Comparison of ENCODE assay signal across 23 cellular contexts in genomic region chr16:77496934-77497333, GRCh38.
DNase-seq lines count a peak whose midpoint lies in the region; ATAC-seq and TF ChIP-seq lines count a peak whose summit lies in the region.
"Had no signal": no experiment of that assay in that cellular context is flagged by ENCODE, and none has a peak within 500 bp of the region (broad histone marks: within the 10 kb centered on the region; RNA-seq: fewer than 3 reads in every experiment).

No MANE protein-coding gene starts in this region.

- H2AFZ ChIP-seq in PC-9: no peak overlapping the region

- CTCF ChIA-PET in PC-9 (lab: Charles Lee): no interaction called here
- CTCF ChIA-PET in activated CD8-positive, alpha-beta T cell treated with anti-CD3 and anti-CD28 coated beads, Interleukin-2, amount 10 ng/mL, durations not matched to agents 7 days and 5 days (lab: Charles Lee): no interaction called here

- H3K9me2 ChIP-seq in PC-9 (ENCODE audit: insufficient read depth): no peaks in the 10 kb centered on the region
- H3K9me2 ChIP-seq: SK-N-SH had no signal

- BruUV-seq in PC-9 (replicated peaks; lab: Mats Ljungman, UMichigan): no TSS peak

- no peaks in the 10 kb centered on the region for H4K20me1 ChIP-seq in PC-9 (ENCODE audit: insufficient read depth)
- H4K20me1 ChIP-seq: BLaER1 treated with 17β-estradiol and CSF1 and Interleukin-3, amounts not matched to agents 10 nM and 100 nM had no signal

- peaks cover 7% of the 10 kb centered on the region for H3K4me1 Mint-ChIP-seq in progenitor cell of endocrine pancreas (ENCODE audit: low read depth)
- no peaks in the 10 kb centered on the region for H3K4me1 Mint-ChIP-seq in activated CD8-positive, alpha-beta T cell treated with anti-CD3 and anti-CD28 coated beads, Interleukin-2, amount 10 ng/mL, durations not matched to agents 7 days and 5 days (ENCODE audit: low read depth)

- no peaks in the 10 kb centered on the region for H3F3A ChIP-seq in PC-9 (ENCODE audit: insufficient read depth, low read depth)

- DNase-seq in M059J (ENCODE audit: low read depth) (peak; percentile 49), choroid plexus epithelial cell (ENCODE audit: low read depth) (peak; percentile 37), kidney tubule cell (ENCODE audit: low spot score) (peak; percentile 48), progenitor cell of endocrine pancreas (ENCODE audit: low spot score, unreplicated experiment) (no peak), PC-9 (no peak), UCSD-AML1 (lab: John Stamatoyannopoulos, UW; ENCODE audit: unreplicated experiment) (no peak)
- no peak for DNase-seq in activated CD8-positive, alpha-beta T cell treated with anti-CD3 and anti-CD28 coated beads, Interleukin-2, amount 10 ng/mL, durations not matched to agents 7 days and 5 days
- DNase-seq: CD8-positive, alpha-beta T cell; GDM1; Karpas-422; MG63; NCI-H1048; NCI-H1417 treated with DMSO at 0.1 percent for 48 hours; NCI-H187 treated with DMSO at 0.1 percent for 48 hours; NCI-H2107; NCI-H446 treated with DMSO at 0.1 percent for 48 hours; NCI-H526 treated with DMSO at 0.1 percent for 48 hours; PC-3; SHP77 treated with DMSO at 0.1 percent for 48 hours; SK-N-SH had no signal

- no peaks in the 10 kb centered on the region for H3K79me2 ChIP-seq in PC-9 (ENCODE audit: low read depth)

- no peak overlapping the region for H3K27ac Mint-ChIP-seq in progenitor cell of endocrine pancreas
- H3K27ac Mint-ChIP-seq in activated CD8-positive, alpha-beta T cell treated with anti-CD3 and anti-CD28 coated beads, Interleukin-2, amount 10 ng/mL, durations not matched to agents 7 days and 5 days: no peak overlapping the region
- H3K27ac Mint-ChIP-seq: CD8-positive, alpha-beta T cell had no signal

- TF ChIP-seq CTCF in choroid plexus epithelial cell (conservative IDR thresholded peaks at IDR 0.05; ENCODE audit: low read depth, low read length) (no peak), progenitor cell of endocrine pancreas (IDR thresholded peaks at IDR 0.05; ENCODE audit: unreplicated experiment) (no peak), PC-9 (conservative IDR thresholded peaks at IDR 0.05) (no peak)

- H3K4me1 ChIP-seq in PC-9 (replicated peaks; ENCODE audit: insufficient read depth): no peaks in the 10 kb centered on the region
- H3K4me1 ChIP-seq: BLaER1 treated with 17β-estradiol and CSF1 and Interleukin-3, amounts not matched to agents 10 nM and 100 nM had no signal

- intact Hi-C loops in PC-9 (cut with micrococcal nuclease; ENCODE audit: unreplicated experiment): no loop called here

- ATAC-seq in activated CD8-positive, alpha-beta T cell treated with anti-CD3 and anti-CD28 coated beads, Interleukin-2, amount 10 ng/mL, durations not matched to agents 7 days and 5 days: no peak
- ATAC-seq: CD8-positive, alpha-beta T cell; HCT116; PC-3 had no signal

- H3K9me3 Mint-ChIP-seq in progenitor cell of endocrine pancreas (ENCODE audit: low read depth): no peaks in the 10 kb centered on the region
- no peaks in the 10 kb centered on the region for H3K9me3 Mint-ChIP-seq in activated CD8-positive, alpha-beta T cell treated with anti-CD3 and anti-CD28 coated beads, Interleukin-2, amount 10 ng/mL, durations not matched to agents 7 days and 5 days (ENCODE audit: insufficient read depth)
- H3K9me3 Mint-ChIP-seq: CD8-positive, alpha-beta T cell had no signal

- H3K27me3 Mint-ChIP-seq in progenitor cell of endocrine pancreas: peaks cover 9% of the 10 kb centered on the region
- no peaks in the 10 kb centered on the region for H3K27me3 Mint-ChIP-seq in activated CD8-positive, alpha-beta T cell treated with anti-CD3 and anti-CD28 coated beads, Interleukin-2, amount 10 ng/mL, durations not matched to agents 7 days and 5 days (ENCODE audit: low read depth)

- no peak overlapping the region for H3K4me3 ChIP-seq in choroid plexus epithelial cell (ENCODE audit: low read depth, low read length)
- no peak overlapping the region for H3K4me3 ChIP-seq in PC-9
- H3K4me3 ChIP-seq: BLaER1 treated with 17β-estradiol and CSF1 and Interleukin-3, amounts not matched to agents 10 nM and 100 nM; MG63 had no signal

- no peaks in the 10 kb centered on the region for H3K36me3 Mint-ChIP-seq in progenitor cell of endocrine pancreas (ENCODE audit: insufficient read depth)
- H3K36me3 Mint-ChIP-seq in activated CD8-positive, alpha-beta T cell treated with anti-CD3 and anti-CD28 coated beads, Interleukin-2, amount 10 ng/mL, durations not matched to agents 7 days and 5 days (ENCODE audit: low read depth): no peaks in the 10 kb centered on the region
- H3K36me3 Mint-ChIP-seq: CD8-positive, alpha-beta T cell had no signal

- H3K4me3 Mint-ChIP-seq in progenitor cell of endocrine pancreas (ENCODE audit: low read depth): no peak overlapping the region
- H3K4me3 Mint-ChIP-seq in activated CD8-positive, alpha-beta T cell treated with anti-CD3 and anti-CD28 coated beads, Interleukin-2, amount 10 ng/mL, durations not matched to agents 7 days and 5 days: no peak overlapping the region
- H3K4me3 Mint-ChIP-seq: CD8-positive, alpha-beta T cell had no signal

- POLR2A ChIA-PET in PC-9 (lab: Charles Lee; ENCODE audit: unreplicated experiment): no interaction called here
- POLR2A ChIA-PET in activated CD8-positive, alpha-beta T cell treated with anti-CD3 and anti-CD28 coated beads, Interleukin-2, amount 10 ng/mL, durations not matched to agents 7 days and 5 days (lab: Charles Lee): no interaction called here

- no peaks in the 10 kb centered on the region; the same call in 1 of the 2 replicates for H3K9me3 ChIP-seq in PC-9 (ENCODE audit: insufficient read depth, low read depth)
- H3K9me3 ChIP-seq: MG63, SK-N-SH had no signal

- H3K36me3 ChIP-seq in PC-9 (ENCODE audit: low read depth): no peaks in the 10 kb centered on the region
- H3K36me3 ChIP-seq: BLaER1 treated with 17β-estradiol and CSF1 and Interleukin-3, amounts not matched to agents 10 nM and 100 nM; MG63 had no signal

- H3K27ac ChIP-seq in PC-9: no peak overlapping the region
- H3K27ac ChIP-seq: BLaER1 treated with 17β-estradiol and CSF1 and Interleukin-3, amounts not matched to agents 10 nM and 100 nM; RWPE1 had no signal

- peaks cover 85% of the 10 kb centered on the region for H3K27me3 ChIP-seq in PC-9 (ENCODE audit: insufficient read depth, low read depth)
- H3K27me3 ChIP-seq: BLaER1 treated with 17β-estradiol and CSF1 and Interleukin-3, amounts not matched to agents 10 nM and 100 nM; MG63 had no signal

- no peak overlapping the region for H3K4me2 ChIP-seq in PC-9
- H3K4me2 ChIP-seq: BLaER1 treated with 17β-estradiol and CSF1 and Interleukin-3, amounts not matched to agents 10 nM and 100 nM; SK-N-SH had no signal

Comparison
In these comparisons a context has a peak if more than half of its experiments do, and no peak if none do; other contexts are left out.
1. DNase-seq: peak in M059J (single experiment), choroid plexus epithelial cell (single experiment) and kidney tubule cell (single experiment); none in progenitor cell of endocrine pancreas (single experiment), PC-9 (0 of 2), activated CD8-positive, alpha-beta T cell treated with anti-CD3 and anti-CD28 coated beads, Interleukin-2, amount 10 ng/mL, durations not matched to agents 7 days and 5 days (single experiment) and UCSD-AML1 (single experiment).